19 cellular contexts compared by ENCODE assay signal in the genomic region with DNA sequence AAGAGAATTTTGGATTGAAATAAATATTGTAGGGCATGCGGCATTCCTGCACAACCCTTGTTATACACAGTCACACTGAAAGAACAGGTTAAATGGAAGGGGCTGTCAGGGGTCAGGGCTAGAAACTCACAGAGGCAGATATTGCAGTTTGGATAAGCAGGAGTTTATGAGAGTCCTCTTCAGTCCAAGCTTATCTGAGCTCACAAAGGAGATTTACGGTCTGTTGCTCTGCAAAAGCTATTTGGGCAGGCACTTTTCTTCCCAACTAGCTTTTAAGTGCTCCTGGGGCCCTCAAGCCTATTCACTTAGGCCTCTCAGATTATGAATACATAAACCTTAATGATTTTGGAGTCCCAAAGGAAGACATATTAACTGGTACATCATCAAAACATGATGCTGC.
DNase-seq lines count a peak whose midpoint lies in the region; ATAC-seq and TF ChIP-seq lines count a peak whose summit lies in the region.
"Had no signal": no experiment of that assay in that cellular context is flagged by ENCODE, and none has a peak within 500 bp of the region (broad histone marks: within the 10 kb centered on the region; RNA-seq: fewer than 3 reads in every experiment).

No MANE protein-coding gene starts in this region.

- no peak for TF ChIP-seq EP300 in ovary (IDR thresholded peaks at IDR 0.05)

- peaks cover 100% of the 10 kb centered on the region for H3K79me2 ChIP-seq in GM23338 (replicated peaks; ENCODE audit: insufficient read depth)

- DNase-seq in GM23338 (ENCODE audit: low spot score) (no peak), NCI-H1436 (lab: John Stamatoyannopoulos, UW) (peak; percentile 94), NCI-H82 treated with DMSO at 0.1 percent for 48 hours (lab: John Stamatoyannopoulos, UW; ENCODE audit: unreplicated experiment) (peak; percentile 55), nephron progenitor cell (no peak), GM13977 (ENCODE audit: low spot score) (no peak), ovary (no peak), right cardiac atrium (no peak), kidney tubule cell (ENCODE audit: low spot score) (no peak)
- DNase-seq: activated CD4-positive, CD25-positive, alpha-beta regulatory T cell treated with anti-CD3 and anti-CD28 coated beads, Interleukin-2, amount 50 U/mL, for 72 hours; activated T-cell treated with anti-CD3 and anti-CD28 coated beads, Interleukin-2, amount 50 U/mL, for 24 hours; cerebellar nuclear complex; GOT3; mucosa of descending colon; PC-9; stimulated activated CD4-positive, alpha-beta T cell treated with anti-CD3 and anti-CD28 coated beads, Interleukin-2, amount 100 ng/mL, for 24 hours had no signal

- intact Hi-C loops in ovary (cut with DNase I), result no loop called here
- intact Hi-C loops in right cardiac atrium (cut with DNase I), result loop anchor here in 1 of 4 donors (10.0 kb wide), 1 partner anchor 135 kb away; no protein-coding TSS in a partner anchor

- 54 to 63% (median 55%) methylated on average over 2 of the region's 2 CpGs for WGBS in ovary, 3 donors
- 73% methylated on average over 2 of the region's 2 CpGs for WGBS in right cardiac atrium

- H3K4me1 ChIP-seq in GM23338 (ENCODE audit: insufficient read depth) (peaks cover 85% of the 10 kb centered on the region), ovary (ENCODE audit: insufficient read depth) (peaks cover 10% of the 10 kb centered on the region), right cardiac atrium (ENCODE audit: control insufficient read depth, insufficient read depth, low read length) (peaks cover 3% of the 10 kb centered on the region)

- no peaks in the 10 kb centered on the region for H3K9me2 ChIP-seq in GM23338 (ENCODE audit: insufficient read depth)

- ATAC-seq in GM23338, result no peak
- ATAC-seq in right cardiac atrium, result no peak
- ATAC-seq: mucosa of descending colon had no signal

- TF ChIP-seq CTCF in GM23338 (conservative IDR thresholded peaks at IDR 0.05; ENCODE audit: low read depth in 2 of 2), result no peak
- TF ChIP-seq CTCF in nephron progenitor cell (IDR thresholded peaks at IDR 0.05), result no peak
- no peak for TF ChIP-seq CTCF in GM13977 (IDR thresholded peaks at IDR 0.05; ENCODE audit: extremely low read depth, insufficient read depth, missing control alignments)
- no peak for TF ChIP-seq CTCF in ovary (IDR thresholded peaks at IDR 0.05)

- peak overlapping the region; percentile 81 for H3K27ac Mint-ChIP-seq in GM23338
- peak overlapping the region; percentile 98 for H3K27ac Mint-ChIP-seq in nephron progenitor cell
- H3K27ac Mint-ChIP-seq: activated T-cell treated with anti-CD3 and anti-CD28 coated beads, Interleukin-2, amount 50 U/mL, for 24 hours; B cell; T-helper 1 cell treated with Interleukin-12 subunit alpha and Interleukin-12 subunit beta and Interleukin-4 antibody, amounts not matched to agents 30 μg/mL and 1 μg/mL, for 36 hours had no signal

- no peak for TF ChIP-seq POLR2A in ovary (IDR thresholded peaks at IDR 0.05)

- H3K4me3 Mint-ChIP-seq in GM23338, result 0 out of 3 replicates have a peak overlapping the region, but pooled peaks have one; percentile 2
- peak overlapping the region; percentile 74 for H3K4me3 Mint-ChIP-seq in nephron progenitor cell
- H3K4me3 Mint-ChIP-seq: activated T-cell treated with anti-CD3 and anti-CD28 coated beads, Interleukin-2, amount 50 U/mL, for 24 hours; B cell; T-helper 1 cell treated with Interleukin-12 subunit alpha and Interleukin-12 subunit beta and Interleukin-4 antibody, amounts not matched to agents 30 μg/mL and 1 μg/mL, for 36 hours had no signal

- in situ Hi-C loops in GM13977 (cut with MboI; ENCODE audit: low pct_unique_long_range_greater_than_20kb, low sequenced_read_pairs, unreplicated experiment), result no loop called here

- peaks cover 10% of the 10 kb centered on the region; the same call in 1 of the 2 replicates for H4K20me1 ChIP-seq in GM23338 (replicated peaks; ENCODE audit: insufficient read depth)

- H3K9me3 ChIP-seq in ovary (no peaks in the 10 kb centered on the region), right cardiac atrium (ENCODE audit: control insufficient read depth, low read length) (no peaks in the 10 kb centered on the region)
- H3K9me3 ChIP-seq: mucosa of descending colon, tibial nerve had no signal

- peaks cover 17% of the 10 kb centered on the region for H3K36me3 Mint-ChIP-seq in GM23338 (ENCODE audit: low read depth)
- peaks cover 32% of the 10 kb centered on the region for H3K36me3 Mint-ChIP-seq in nephron progenitor cell (ENCODE audit: low read depth)

- peaks cover 72% of the 10 kb centered on the region for H3K4me1 Mint-ChIP-seq in GM23338
- H3K4me1 Mint-ChIP-seq in nephron progenitor cell, result peaks cover 78% of the 10 kb centered on the region
- H3K4me1 Mint-ChIP-seq: B cell had no signal

- no peak overlapping the region for H2AFZ ChIP-seq in GM23338
- H2AFZ ChIP-seq: PC-9 had no signal

- H3F3A ChIP-seq in GM23338 (replicated peaks; ENCODE audit: low read depth), result no peaks in the 10 kb centered on the region

- H3K27me3 ChIP-seq in GM23338 (ENCODE audit: insufficient read depth), result no peaks in the 10 kb centered on the region
- H3K27me3 ChIP-seq in ovary, result no peaks in the 10 kb centered on the region
- H3K27me3 ChIP-seq in right cardiac atrium (ENCODE audit: control insufficient read depth, insufficient read depth), result no peaks in the 10 kb centered on the region
- H3K27me3 ChIP-seq: tibial nerve had no signal

- peak overlapping the region; percentile 77 for H3K27ac ChIP-seq in GM23338 (ENCODE audit: low read depth)
- no peak overlapping the region for H3K27ac ChIP-seq in ovary
- no peak overlapping the region for H3K27ac ChIP-seq in right cardiac atrium (ENCODE audit: low read length)
- H3K27ac ChIP-seq: KMS-11, PC-9 had no signal

- peak overlapping the region; percentile 56 for H3K4me2 ChIP-seq in GM23338
- H3K4me2 ChIP-seq: KMS-11 had no signal

- H3K27me3 Mint-ChIP-seq in GM23338 (ENCODE audit: insufficient read depth, low read depth, poor library complexity) (peaks cover 5% of the 10 kb centered on the region), nephron progenitor cell (ENCODE audit: low read depth, poor library complexity) (no peaks in the 10 kb centered on the region)

- no peaks in the 10 kb centered on the region for H3K9me3 Mint-ChIP-seq in GM23338
- H3K9me3 Mint-ChIP-seq in nephron progenitor cell, result peaks cover 4% of the 10 kb centered on the region
- H3K9me3 Mint-ChIP-seq: activated T-cell treated with anti-CD3 and anti-CD28 coated beads, Interleukin-2, amount 50 U/mL, for 24 hours; T-helper 1 cell treated with Interleukin-12 subunit alpha and Interleukin-12 subunit beta and Interleukin-4 antibody, amounts not matched to agents 30 μg/mL and 1 μg/mL, for 36 hours had no signal

- no peak overlapping the region for H3K4me3 ChIP-seq in GM23338
- no peak overlapping the region for H3K4me3 ChIP-seq in ovary
- H3K4me3 ChIP-seq in right cardiac atrium (ENCODE audit: low read length), result no peak overlapping the region
- H3K4me3 ChIP-seq: mucosa of descending colon, PC-9, tibial nerve had no signal

- H3K36me3 ChIP-seq in GM23338 (ENCODE audit: insufficient read depth) (no peaks in the 10 kb centered on the region), ovary (no peaks in the 10 kb centered on the region)
- H3K36me3 ChIP-seq: tibial nerve had no signal

TF ChIP-seq in GM23338, 12 proteins besides CTCF, POLR2A, EP300 and RAD21 (continues in another document):
- TF ChIP-seq STAT1 (IDR thresholded peaks at IDR 0.05; ENCODE audit: unreplicated experiment) (no peak), POLR2AphosphoS5 (IDR thresholded peaks at IDR 0.05; ENCODE audit: low read depth) (no peak)

Comparison
In these comparisons a context has a peak if more than half of its experiments do, and no peak if none do; other contexts are left out.
1. DNase-seq: peak in NCI-H1436 (single experiment) and NCI-H82 treated with DMSO at 0.1 percent for 48 hours (single experiment); none in GM23338 (single experiment), nephron progenitor cell (single experiment), GM13977 (single experiment), ovary (0 of 5), right cardiac atrium (0 of 3) and kidney tubule cell (single experiment).